In genomic region chr7:2939193-2939885, GRCh38 we compare ENCODE assay signal across 13 cellular contexts.
DNase-seq lines count a peak whose midpoint lies in the region; ATAC-seq and TF ChIP-seq lines count a peak whose summit lies in the region.
"Had no signal": no experiment of that assay in that cellular context is flagged by ENCODE, and none has a peak within 500 bp of the region (broad histone marks: within the 10 kb centered on the region; RNA-seq: fewer than 3 reads in every experiment).

No MANE protein-coding gene starts in this region.

- no peaks in the 10 kb centered on the region for H3K9me3 ChIP-seq in thyroid gland
- H3K9me3 ChIP-seq: HAP-1 had no signal

- H3K9me3 Mint-ChIP-seq in activated naive CD8-positive, alpha-beta T cell treated with anti-CD3 and anti-CD28 coated beads, Interleukin-2, amount 50 U/mL, for 24 hours: no peaks in the 10 kb centered on the region

- intact Hi-C loops in thyroid gland (cut with DNase I): no loop called here

- H3K27ac Mint-ChIP-seq in activated naive CD8-positive, alpha-beta T cell treated with anti-CD3 and anti-CD28 coated beads, Interleukin-2, amount 50 U/mL, for 24 hours: peak overlapping the region; percentile 85

- H3K27me3 Mint-ChIP-seq in activated naive CD8-positive, alpha-beta T cell treated with anti-CD3 and anti-CD28 coated beads, Interleukin-2, amount 50 U/mL, for 24 hours: no peaks in the 10 kb centered on the region

- no peak overlapping the region for H3K27ac ChIP-seq in thyroid gland
- H3K27ac ChIP-seq: epithelial cell of prostate, parathyroid adenoma had no signal

- peak; percentile 16 for ATAC-seq in activated naive CD8-positive, alpha-beta T cell treated with anti-CD3 and anti-CD28 coated beads, Interleukin-2, amount 50 U/mL, for 24 hours
- no peak for ATAC-seq in omental fat pad (ENCODE audit: low FRiP score)
- no peak for ATAC-seq in HG03159 (IDR thresholded peaks at IDR 0.05; ENCODE audit: unreplicated experiment)

- H3K4me1 Mint-ChIP-seq in activated naive CD8-positive, alpha-beta T cell treated with anti-CD3 and anti-CD28 coated beads, Interleukin-2, amount 50 U/mL, for 24 hours: peaks cover 15% of the 10 kb centered on the region

- no peak overlapping the region for H3K4me3 ChIP-seq in thyroid gland (replicated peaks in 1 of 3)
- H3K4me3 ChIP-seq: HAP-1 had no signal

- WGBS in thyroid gland, 2 donors: 74 to 79% methylated on average over 13 of the region's 13 CpGs

- no peak overlapping the region for H3K4me3 Mint-ChIP-seq in activated naive CD8-positive, alpha-beta T cell treated with anti-CD3 and anti-CD28 coated beads, Interleukin-2, amount 50 U/mL, for 24 hours

- no peaks in the 10 kb centered on the region for H3K27me3 ChIP-seq in thyroid gland

- H3K36me3 Mint-ChIP-seq in activated naive CD8-positive, alpha-beta T cell treated with anti-CD3 and anti-CD28 coated beads, Interleukin-2, amount 50 U/mL, for 24 hours (ENCODE audit: low read depth): peaks cover 58% of the 10 kb centered on the region

- TF ChIP-seq CTCF in omental fat pad (IDR thresholded peaks at IDR 0.05) (no peak), thyroid gland (IDR thresholded peaks at IDR 0.05) (no peak)

- DNase-seq in EH (ENCODE audit: low read depth) (peak; percentile 30), M059J (ENCODE audit: low read depth) (peak; percentile 49), omental fat pad (ENCODE audit: low spot score) (peak; percentile 14), medulla oblongata (ENCODE audit: extremely low spot score) (no peak), SW480 (ENCODE audit: low spot score) (no peak), thyroid gland (no peak)
- DNase-seq in activated naive CD8-positive, alpha-beta T cell treated with anti-CD3 and anti-CD28 coated beads, Interleukin-2, amount 50 U/mL, for 24 hours: no peak
- DNase-seq: NCI-H1417 treated with DMSO at 0.1 percent for 48 hours, T-helper 9 cell had no signal

- H3K36me3 ChIP-seq in thyroid gland: no peaks in the 10 kb centered on the region
- H3K36me3 ChIP-seq: HAP-1 had no signal

- no peak for TF ChIP-seq POLR2A in thyroid gland (IDR thresholded peaks at IDR 0.05)

- H3K4me1 ChIP-seq in thyroid gland: no peaks in the 10 kb centered on the region
- H3K4me1 ChIP-seq: HAP-1, parathyroid adenoma had no signal

Comparison
In these comparisons a context has a peak if more than half of its experiments do, and no peak if none do; other contexts are left out.
1. DNase-seq: peak in EH (single experiment), M059J (single experiment) and omental fat pad (single experiment); none in activated naive CD8-positive, alpha-beta T cell treated with anti-CD3 and anti-CD28 coated beads, Interleukin-2, amount 50 U/mL, for 24 hours (single experiment), medulla oblongata (single experiment), SW480 (single experiment) and thyroid gland (0 of 2).